Comparison of ENCODE assay signal across 25 cellular contexts in the genomic region with DNA sequence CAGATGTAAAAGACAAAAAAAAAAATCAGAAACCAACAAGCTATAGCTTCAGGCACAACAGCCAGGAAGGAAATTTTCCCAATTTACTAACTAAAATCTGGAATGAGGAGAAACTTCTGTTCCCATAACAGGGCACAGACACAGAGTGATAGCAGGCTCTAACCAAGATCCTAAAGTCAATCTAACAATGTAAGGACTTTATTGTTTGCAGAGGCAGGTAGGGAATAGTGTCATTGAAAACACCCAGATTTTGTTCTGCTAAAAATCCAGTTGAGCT.
"Had no signal": no experiment of that assay in that cellular context is flagged by ENCODE, and none has a peak within 500 bp of the region (broad histone marks: within the 10 kb centered on the region; RNA-seq: fewer than 3 reads in every experiment).

No MANE protein-coding gene starts in this region.

- H3K4me3 ChIP-seq: SJSA1 had no signal

- H3K4me2 ChIP-seq: KMS-11 had no signal

- H3K4me1 ChIP-seq: SJSA1 had no signal

- H3K27ac ChIP-seq: KMS-11, SJSA1, WERI-Rb-1 had no signal

- DNase-seq: activated CD4-positive, alpha-beta memory T cell treated with anti-CD3 and anti-CD28 coated beads, Interleukin-2, amount 10 ng/mL, durations not matched to agents 7 days and 5 days; activated CD4-positive, alpha-beta T cell treated with anti-CD3 and anti-CD28 coated beads for 1 hour; activated CD4-positive, alpha-beta T cell treated with anti-CD3 and anti-CD28 coated beads for 48 hours; activated CD4-positive, CD25-positive, alpha-beta regulatory T cell; activated CD8-positive, alpha-beta memory T cell treated with anti-CD3 and anti-CD28 coated beads for 24 hours; activated CD8-positive, alpha-beta memory T cell treated with anti-CD3 and anti-CD28 coated beads, Interleukin-2, amount 10 ng/mL, durations not matched to agents 7 days and 5 days; activated CD8-positive, alpha-beta memory T cell treated with anti-CD3 and anti-CD28 coated beads, Interleukin-2, amount 50 U/mL, for 48 hours; activated effector memory CD4-positive, alpha-beta T cell treated with Interleukin-2 at 50 U/mL for 16 hours; activated naive CD4-positive, alpha-beta T cell treated with anti-CD3 and anti-CD28 coated beads, Interleukin-2, amount 10 ng/mL, durations not matched to agents 7 days and 5 days; activated naive CD8-positive, alpha-beta T cell treated with anti-CD3 and anti-CD28 coated beads, Interleukin-2, amount 50 U/mL, for 24 hours; activated T-cell treated with anti-CD3 and anti-CD28 coated beads, Interleukin-2, amount 50 U/mL, for 48 hours; anterior cingulate cortex; NCI-H1048; NCI-H1694; NCI-H2081 treated with DMSO at 0.1 percent for 48 hours; NCI-H2171; NCI-H446 treated with DMSO at 0.1 percent for 48 hours; NCI-H524 treated with DMSO at 0.1 percent for 48 hours; SW 1271; T-helper 2 cell; T1000; WERI-Rb-1 had no signal

- ATAC-seq: activated CD8-positive, alpha-beta memory T cell treated with anti-CD3 and anti-CD28 coated beads, Interleukin-2, amount 10 ng/mL, durations not matched to agents 7 days and 5 days; activated naive CD8-positive, alpha-beta T cell treated with anti-CD3 and anti-CD28 coated beads, Interleukin-2, amount 50 U/mL, for 24 hours had no signal

- H3K36me3 ChIP-seq: SJSA1, WERI-Rb-1 had no signal

- H3K9me3 ChIP-seq: SJSA1 had no signal

- H3K27me3 ChIP-seq: SJSA1 had no signal

- FAIRE-seq: bronchial epithelial cell had no signal
